Comparison of ENCODE assay signal across 8 cellular contexts in the genomic region with DNA sequence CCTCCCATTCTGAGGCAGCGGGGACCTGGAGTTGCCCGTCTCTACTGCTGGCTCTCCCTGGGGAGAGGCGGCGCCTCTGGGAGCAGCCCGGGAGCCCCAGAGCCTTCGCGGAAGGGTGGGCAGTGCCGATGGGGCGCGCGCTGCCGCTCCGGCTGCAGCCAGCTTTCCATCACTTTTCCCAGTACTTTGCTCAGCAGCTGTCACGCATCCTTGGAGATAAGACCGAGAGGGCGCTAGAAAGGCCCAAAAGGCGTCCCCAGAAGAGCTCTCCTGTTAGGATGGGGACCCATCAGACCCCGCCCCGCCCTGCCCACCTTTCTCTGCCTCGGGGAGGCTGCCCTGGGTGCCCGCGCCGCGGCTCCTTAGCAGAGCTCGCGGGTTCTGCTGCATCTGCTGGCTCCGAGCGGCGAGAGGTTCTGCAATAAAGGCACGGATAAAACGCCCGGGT. TPM values are rescaled to one million over a fixed set of nuclear protein-coding genes. Genes with fewer than 3 reads are reported as not detected.
DNase-seq lines count a peak whose midpoint lies in the region; ATAC-seq and TF ChIP-seq lines count a peak whose summit lies in the region.

No MANE protein-coding gene starts in this region.

- H3K4me1 ChIP-seq in neural progenitor cell: peaks cover 3% of the 10 kb centered on the region

- peaks cover 10% of the 10 kb centered on the region for H3K4me1 Mint-ChIP-seq in activated CD4-positive, alpha-beta memory T cell treated with anti-CD3 and anti-CD28 coated beads for 36 hours (ENCODE audit: low read depth)
- H3K4me1 Mint-ChIP-seq in neural progenitor cell: peaks cover 13% of the 10 kb centered on the region

- no peaks in the 10 kb centered on the region for H3K9me3 ChIP-seq in neural progenitor cell (ENCODE audit: low read depth)

- DNase-seq in D341Med (ENCODE audit: low spot score) (peak; percentile 84), fibroblast of pulmonary artery (ENCODE audit: low read depth) (no peak), neural progenitor cell (ENCODE audit: low spot score) (peak; percentile 63), GM10248 (ENCODE audit: extremely low spot score) (no peak), GDM1 (lab: John Stamatoyannopoulos, UW) (no peak)
- peak; percentile 31 for DNase-seq in activated CD4-positive, alpha-beta memory T cell treated with anti-CD3 and anti-CD28 coated beads for 36 hours

- peaks cover 31% of the 10 kb centered on the region for H3K27me3 Mint-ChIP-seq in activated CD4-positive, alpha-beta memory T cell treated with anti-CD3 and anti-CD28 coated beads for 36 hours
- peaks cover 14% of the 10 kb centered on the region for H3K27me3 Mint-ChIP-seq in neural progenitor cell (ENCODE audit: insufficient read depth, low read depth)

- intact Hi-C loops in activated CD4-positive, alpha-beta memory T cell treated with anti-CD3 and anti-CD28 coated beads for 36 hours (cut with micrococcal nuclease): loop anchor here (5.0 kb wide), 1 partner anchor 666 kb away; no protein-coding TSS in a partner anchor

- TF ChIP-seq CTCF in fibroblast of pulmonary artery (IDR thresholded peaks at IDR 0.05; ENCODE audit: low read length, missing control alignments) (no peak), neural progenitor cell (IDR thresholded peaks at IDR 0.05) (no peak), GM10248 (IDR thresholded peaks at IDR 0.05; ENCODE audit: control extremely low read depth, extremely low read depth, low read depth, missing control alignments) (no peak)

- POLR2A ChIA-PET in activated CD4-positive, alpha-beta memory T cell treated with anti-CD3 and anti-CD28 coated beads for 36 hours (lab: Charles Lee): interaction anchor here (1.0 kb wide), 1 partner anchor 125 kb away, joined by 3 read pairs; no protein-coding TSS in a partner anchor
- POLR2A ChIA-PET in GM10248 (lab: Yijun Ruan, JAX): no interaction called here

- H2AFZ ChIP-seq in neural progenitor cell (replicated peaks): peak overlapping the region; percentile 83

- H3K4me2 ChIP-seq in neural progenitor cell: peak overlapping the region; percentile 95

- no peak overlapping the region for H3K9ac ChIP-seq in neural progenitor cell

- no peak overlapping the region for H3K27ac Mint-ChIP-seq in activated CD4-positive, alpha-beta memory T cell treated with anti-CD3 and anti-CD28 coated beads for 36 hours
- no peak overlapping the region for H3K27ac Mint-ChIP-seq in neural progenitor cell

- H3K9me3 Mint-ChIP-seq in activated CD4-positive, alpha-beta memory T cell treated with anti-CD3 and anti-CD28 coated beads for 36 hours: no peaks in the 10 kb centered on the region
- no peaks in the 10 kb centered on the region for H3K9me3 Mint-ChIP-seq in neural progenitor cell

- ATAC-seq in HG03354 (IDR thresholded peaks at IDR 0.05; ENCODE audit: poor library complexity, severe bottlenecking, unreplicated experiment): peak; percentile 17
- ATAC-seq in HG03520 (IDR thresholded peaks at IDR 0.05; ENCODE audit: unreplicated experiment): no peak

- H3K79me2 ChIP-seq in neural progenitor cell (ENCODE audit: low read depth): no peaks in the 10 kb centered on the region

- no peaks in the 10 kb centered on the region for H3K36me3 ChIP-seq in neural progenitor cell

- no peak overlapping the region for H3K27ac ChIP-seq in neural progenitor cell

- H3K36me3 Mint-ChIP-seq in activated CD4-positive, alpha-beta memory T cell treated with anti-CD3 and anti-CD28 coated beads for 36 hours: no peaks in the 10 kb centered on the region
- H3K36me3 Mint-ChIP-seq in neural progenitor cell: no peaks in the 10 kb centered on the region

- H3K4me3 Mint-ChIP-seq in activated CD4-positive, alpha-beta memory T cell treated with anti-CD3 and anti-CD28 coated beads for 36 hours: peak overlapping the region; percentile 63
- peak overlapping the region; percentile 88 for H3K4me3 Mint-ChIP-seq in neural progenitor cell

- peaks cover 51% of the 10 kb centered on the region for H3K27me3 ChIP-seq in neural progenitor cell

- H3F3A ChIP-seq in neural progenitor cell (ENCODE audit: low read depth): no peaks in the 10 kb centered on the region

- no peaks in the 10 kb centered on the region for H4K20me1 ChIP-seq in neural progenitor cell (ENCODE audit: low read depth)

- CTCF ChIA-PET in activated CD4-positive, alpha-beta memory T cell treated with anti-CD3 and anti-CD28 coated beads for 36 hours (lab: Charles Lee): interaction anchor here (0.6 to 4.4 kb wide), 37 partner anchors 9 to 1900 kb away, joined by 3 to 76 read pairs (median 4); a partner anchor contains a TSS
- CTCF ChIA-PET in GM10248 (lab: Yijun Ruan, JAX): interaction anchor here (1.0 to 5.4 kb wide), 14 partner anchors 9 to 728 kb away, joined by 3 to 71 read pairs (median 5); no protein-coding TSS in a partner anchor

- H3K4me3 ChIP-seq in fibroblast of pulmonary artery (replicated peaks; ENCODE audit: low read depth, low read length) (peak overlapping the region; percentile 45), neural progenitor cell (peak overlapping the region; percentile 63)

RNA-seq across cellular contexts. Expression of a gene that starts 0.5 kb away (rescaled TPM):
- total RNA-seq in activated CD4-positive, alpha-beta memory T cell treated with anti-CD3 and anti-CD28 coated beads for 36 hours: not detected
- total RNA-seq in neural progenitor cell (ENCODE audit: low replicate concordance): 0.99 and 1.6 TPM in 2 replicates

Comparison
In these comparisons a context has a peak if more than half of its experiments do, and no peak if none do; other contexts are left out.
1. DNase-seq: peak in D341Med (single experiment), activated CD4-positive, alpha-beta memory T cell treated with anti-CD3 and anti-CD28 coated beads for 36 hours (single experiment) and neural progenitor cell (single experiment); none in fibroblast of pulmonary artery (single experiment), GM10248 (single experiment) and GDM1 (single experiment).